ENCODE assay signal across 32 cellular contexts in genomic region chr11:92791886-92792285, GRCh38.
"Had no signal": no experiment of that assay in that cellular context is flagged by ENCODE, and none has a peak within 500 bp of the region (broad histone marks: within the 10 kb centered on the region; RNA-seq: fewer than 3 reads in every experiment).

No MANE protein-coding gene starts in this region.

- FAIRE-seq: astrocyte, bronchial epithelial cell had no signal

- H3K4me1 ChIP-seq: adrenal gland, ascending aorta, body of pancreas, breast epithelium had no signal

- H3K27me3 ChIP-seq: adrenal gland, ascending aorta, body of pancreas, brain microvascular endothelial cell, breast epithelium had no signal

- H3K9me3 ChIP-seq: adrenal gland, ascending aorta, body of pancreas, breast epithelium had no signal

- H3K27ac ChIP-seq: adrenal gland, ascending aorta, body of pancreas, brain microvascular endothelial cell, breast epithelium, cardiac muscle cell had no signal

- DNase-seq: activated effector memory CD4-positive, alpha-beta T cell treated with anti-CD3 and anti-CD28 coated beads, Interleukin-2, amount 50 U/mL, for 16 hours; activated gamma-delta T cell; activated gamma-delta T cell treated with Interleukin-2 at 50 U/mL for 16 hours; activated naive CD4-positive, alpha-beta T cell; activated naive CD4-positive, alpha-beta T cell treated with anti-CD3 and anti-CD28 coated beads for 36 hours; activated naive CD4-positive, alpha-beta T cell treated with anti-CD3 and anti-CD28 coated beads, Interleukin-2, amount 10 ng/mL, durations not matched to agents 7 days and 5 days; activated naive CD4-positive, alpha-beta T cell treated with anti-CD3 and anti-CD28 coated beads, Interleukin-2, amount 50 U/mL, for 16 hours; activated naive CD4-positive, alpha-beta T cell treated with Interleukin-2 at 50 U/mL for 16 hours; activated naive CD8-positive, alpha-beta T cell treated with anti-CD3 and anti-CD28 coated beads for 36 hours; activated naive CD8-positive, alpha-beta T cell treated with anti-CD3 and anti-CD28 coated beads, Interleukin-2, amount 10 ng/mL, durations not matched to agents 7 days and 5 days; activated naive CD8-positive, alpha-beta T cell treated with anti-CD3 and anti-CD28 coated beads, Interleukin-2, amount 50 U/mL, for 24 hours; activated T-cell treated with anti-CD3 and anti-CD28 coated beads, Interleukin-2, amount 50 U/mL, for 24 hours; activated T-cell treated with anti-CD3 and anti-CD28 coated beads, Interleukin-2, amount 50 U/mL, for 4 hours; activated T-cell treated with anti-CD3 and anti-CD28 coated beads, Interleukin-2, amount 50 U/mL, for 48 hours; activated T-cell treated with anti-CD3 and anti-CD28 coated beads, Interleukin-2, amount 50 U/mL, for 72 hours; adrenal gland; amniotic stem cell; amygdala; anterior cingulate cortex; aorta; body of pancreas; brain microvascular endothelial cell; caudate nucleus; central memory CD4-positive, alpha-beta T cell; cerebellar nuclear complex had no signal

- H3K36me3 ChIP-seq: adrenal gland, ascending aorta, brain microvascular endothelial cell, breast epithelium, cardiac muscle cell had no signal

- ATAC-seq: activated naive CD4-positive, alpha-beta T cell treated with anti-CD3 and anti-CD28 coated beads, Interleukin-2, amount 50 U/mL, for 72 hours; activated naive CD8-positive, alpha-beta T cell treated with anti-CD3 and anti-CD28 coated beads, Interleukin-2, amount 50 U/mL, for 24 hours; activated T-cell treated with anti-CD3 and anti-CD28 coated beads, Interleukin-2, amount 50 U/mL, for 4 hours; activated T-cell treated with anti-CD3 and anti-CD28 coated beads, Interleukin-2, amount 50 U/mL, for 72 hours; activated T-helper 17 cell treated with anti-CD3 and anti-CD28 coated beads, Interleukin-2, amount 50 U/mL, for 72 hours; body of pancreas had no signal

- H3K4me3 ChIP-seq: adrenal gland, ascending aorta, body of pancreas, breast epithelium, cardiac muscle cell had no signal
